In genomic region chr5:44266882-44267577, GRCh38 we compare ENCODE assay signal across 19 cellular contexts.
DNase-seq lines count a peak whose midpoint lies in the region; ATAC-seq and TF ChIP-seq lines count a peak whose summit lies in the region.
"Had no signal": no experiment of that assay in that cellular context is flagged by ENCODE, and none has a peak within 500 bp of the region (broad histone marks: within the 10 kb centered on the region; RNA-seq: fewer than 3 reads in every experiment).

No MANE protein-coding gene starts in this region.

- no peak overlapping the region for H2BK120ac ChIP-seq in neuronal stem cell (ENCODE audit: low read depth, low read length)

- H3K4me1 ChIP-seq in GM23338 (ENCODE audit: insufficient read depth) (peaks cover 5% of the 10 kb centered on the region; the same call in 1 of the 2 replicates), body of pancreas (no peaks in the 10 kb centered on the region), neuronal stem cell (ENCODE audit: control insufficient read depth in 2 of 2, insufficient read depth in 1 of 2, low read depth in 1 of 2, low read length in 2 of 2) (peaks cover 3 to 13% of the 10 kb centered on the region in 2 donors), left lung (no peaks in the 10 kb centered on the region)
- H3K4me1 ChIP-seq: BE2C had no signal

- no peak overlapping the region for H3K14ac ChIP-seq in neuronal stem cell (ENCODE audit: low read length)

- no peak overlapping the region for H3K18ac ChIP-seq in neuronal stem cell (ENCODE audit: low read length)

- H2AFZ ChIP-seq in GM23338 (peak overlapping the region; percentile 21), neuronal stem cell (ENCODE audit: low read length) (peak overlapping the region; percentile 82)

- H3K9me3 ChIP-seq in body of pancreas = no peaks in the 10 kb centered on the region
- no peaks in the 10 kb centered on the region for H3K9me3 ChIP-seq in neuronal stem cell (replicated peaks in 1 of 2; ENCODE audit: control insufficient read depth in 2 of 2, insufficient read depth in 1 of 2, low read depth in 1 of 2, low read length in 2 of 2)
- H3K9me3 ChIP-seq in left lung = no peaks in the 10 kb centered on the region
- H3K9me3 ChIP-seq in T-helper 17 cell (ENCODE audit: control insufficient read depth, low read length, poor library complexity, severe bottlenecking) = no peaks in the 10 kb centered on the region
- H3K9me3 ChIP-seq: BE2C had no signal

- H3F3A ChIP-seq in GM23338 (replicated peaks; ENCODE audit: low read depth) = no peaks in the 10 kb centered on the region

- no peak overlapping the region for H4K8ac ChIP-seq in neuronal stem cell (ENCODE audit: low read depth, low read length)

- H2BK12ac ChIP-seq in neuronal stem cell (ENCODE audit: low read length) = no peak overlapping the region

- no peak overlapping the region for H3K9ac ChIP-seq in neuronal stem cell (ENCODE audit: low read depth, low read length, poor library complexity)

- no peak overlapping the region for H4K91ac ChIP-seq in neuronal stem cell (ENCODE audit: low read depth, low read length, poor library complexity)

- TF ChIP-seq POLR2A in body of pancreas (IDR thresholded peaks at IDR 0.05) = no peak

- no peak overlapping the region for H3K4ac ChIP-seq in neuronal stem cell (ENCODE audit: low read length)

- no peak overlapping the region for H2BK15ac ChIP-seq in neuronal stem cell (ENCODE audit: low read length)

- H3K27ac ChIP-seq in GM23338 (ENCODE audit: low read depth) (no peak overlapping the region), body of pancreas (no peak overlapping the region), neuronal stem cell (replicated peaks; ENCODE audit: low read length) (no peak overlapping the region), left lung (no peak overlapping the region)

- WGBS in body of pancreas, 2 donors = 55 to 65% methylated on average over 2 of the region's 2 CpGs
- no CpG with 5 or more reads among the region's 2 CpGs for WGBS in neuronal stem cell (ENCODE audit: extremely low coverage in 2 of 2, insufficient read length in 2 of 2, insufficient replicate concordance in 1 of 2), 2 donors

- H4K20me1 ChIP-seq in GM23338 (replicated peaks; ENCODE audit: insufficient read depth) = no peaks in the 10 kb centered on the region

- no peak overlapping the region for H2BK5ac ChIP-seq in neuronal stem cell (ENCODE audit: low read length)

- no peaks in the 10 kb centered on the region for H3K9me2 ChIP-seq in GM23338 (ENCODE audit: insufficient read depth)

- H3K27me3 Mint-ChIP-seq in GM23338 (ENCODE audit: insufficient read depth, low read depth, poor library complexity) (peaks cover 3% of the 10 kb centered on the region), T-helper 17 cell (no peaks in the 10 kb centered on the region)
- H3K27me3 Mint-ChIP-seq: CD4-positive, CD25-positive, alpha-beta regulatory T cell had no signal

- H3K36me3 ChIP-seq in GM23338 (ENCODE audit: insufficient read depth) (no peaks in the 10 kb centered on the region), body of pancreas (replicated peaks in 1 of 2; ENCODE audit: insufficient read depth in 1 of 2, low read depth in 2 of 2) (no peaks in the 10 kb centered on the region), neuronal stem cell (replicated peaks in 1 of 2; ENCODE audit: control insufficient read depth in 2 of 2, insufficient read depth in 2 of 2, low read length in 2 of 2) (no peaks in the 10 kb centered on the region), left lung (no peaks in the 10 kb centered on the region)
- H3K36me3 ChIP-seq: BE2C had no signal

- H3K27ac Mint-ChIP-seq in GM23338 (no peak overlapping the region), T-helper 17 cell (no peak overlapping the region)
- H3K27ac Mint-ChIP-seq: CD4-positive, CD25-positive, alpha-beta regulatory T cell had no signal

- H2AK5ac ChIP-seq in neuronal stem cell (ENCODE audit: low read depth, low read length) = no peak overlapping the region

- DNase-seq in GM23338 (ENCODE audit: low spot score) (no peak), body of pancreas (peak; percentile 11 to 56 (median 22)), left kidney (ENCODE audit: low read depth, low spot score) (peak; percentile 15), neuronal stem cell (ENCODE audit: low spot score) (no peak), left lung (no peak), T-helper 17 cell (no peak)
- DNase-seq: BE2C; CD4-positive, CD25-positive, alpha-beta regulatory T cell; COR-L47; GDM1; HCEC 1CT; KG1; NCI-H1417 treated with DMSO at 0.1 percent for 48 hours; NCI-H1930; NCI-H226; NCI-H524; NCI-H82 had no signal

- H3K4me3 Mint-ChIP-seq in GM23338 = no peak overlapping the region
- no peak overlapping the region for H3K4me3 Mint-ChIP-seq in T-helper 17 cell
- H3K4me3 Mint-ChIP-seq: CD4-positive, CD25-positive, alpha-beta regulatory T cell had no signal

- H3K27me3 ChIP-seq in GM23338 (ENCODE audit: insufficient read depth) (no peaks in the 10 kb centered on the region), body of pancreas (no peaks in the 10 kb centered on the region), neuronal stem cell (ENCODE audit: control insufficient read depth in 3 of 3, insufficient read depth in 3 of 3, low read depth in 1 of 3, low read length in 3 of 3) (no peaks in the 10 kb centered on the region), left lung (no peaks in the 10 kb centered on the region)
- H3K27me3 ChIP-seq: BE2C had no signal

- H3K79me1 ChIP-seq in neuronal stem cell (ENCODE audit: low read depth, low read length) = no peaks in the 10 kb centered on the region

- no peaks in the 10 kb centered on the region for H3K79me2 ChIP-seq in GM23338 (replicated peaks; ENCODE audit: insufficient read depth)

- H3K23ac ChIP-seq in neuronal stem cell (ENCODE audit: low read depth, low read length, poor library complexity) = no peak overlapping the region

- H3K36me3 Mint-ChIP-seq in GM23338 (ENCODE audit: low read depth) (no peaks in the 10 kb centered on the region), T-helper 17 cell (ENCODE audit: low read depth) (no peaks in the 10 kb centered on the region)
- H3K36me3 Mint-ChIP-seq: CD4-positive, CD25-positive, alpha-beta regulatory T cell had no signal

- intact Hi-C loops in body of pancreas (cut with DNase I) = no loop called here
- intact Hi-C loops in left lung (cut with DNase I) = no loop called here

- ATAC-seq in GM23338 = no peak
- no peak for ATAC-seq in body of pancreas
- no peak for ATAC-seq in left lung
- no peak for ATAC-seq in T-helper 17 cell
- no peak for ATAC-seq in HG03457 (IDR thresholded peaks at IDR 0.05; ENCODE audit: unreplicated experiment)
- ATAC-seq in HG03135 (IDR thresholded peaks at IDR 0.05; ENCODE audit: unreplicated experiment) = no peak

- no peak overlapping the region for H3K4me2 ChIP-seq in GM23338
- H3K4me2 ChIP-seq in neuronal stem cell (ENCODE audit: insufficient read depth, low read length, poor library complexity, severe bottlenecking) = no peak overlapping the region

- H3K4me1 Mint-ChIP-seq in GM23338 = peaks cover 19% of the 10 kb centered on the region; the same call in 2 of the 3 replicates
- no peaks in the 10 kb centered on the region for H3K4me1 Mint-ChIP-seq in T-helper 17 cell

- H3K4me3 ChIP-seq in GM23338 (no peak overlapping the region), body of pancreas (no peak overlapping the region), neuronal stem cell (ENCODE audit: low read length in 2 of 2) (no peak overlapping the region), left lung (no peak overlapping the region)

- TF ChIP-seq CTCF in GM23338 (conservative IDR thresholded peaks at IDR 0.05; ENCODE audit: low read depth in 2 of 2) = no peak
- no peak for TF ChIP-seq CTCF in body of pancreas (IDR thresholded peaks at IDR 0.05)
- no peak for TF ChIP-seq CTCF in left lung (IDR thresholded peaks at IDR 0.05)

- H3K9me3 Mint-ChIP-seq in GM23338 = no peaks in the 10 kb centered on the region

TF ChIP-seq in GM23338, 12 proteins besides CTCF, POLR2A, EP300 and RAD21 (continues in another document):
- TF ChIP-seq ETS1 (IDR thresholded peaks at IDR 0.05) (no peak), CREB1 (CRISPR knock-in tag; IDR thresholded peaks at IDR 0.05; ENCODE audit: low read depth) (no peak)

Comparison
In these comparisons a context has a peak if more than half of its experiments do, and no peak if none do; other contexts are left out.
1. DNase-seq: peak in body of pancreas (4 of 4) and left kidney (single experiment); none in GM23338 (single experiment), neuronal stem cell (single experiment), left lung (0 of 2) and T-helper 17 cell (0 of 3).